In genomic region chr19:18417250-18418033, GRCh38 we compare ENCODE assay signal across 1 cellular context.
TF ChIP-seq lines count a peak whose summit lies in the region.

No MANE protein-coding gene starts in this region.

TF ChIP-seq in endothelial cell of umbilical vein, 7 proteins besides CTCF, POLR2A, EP300 and RAD21 (continued from another document):
- TF ChIP-seq JUN (IDR thresholded peaks at IDR 0.05; ENCODE audit: borderline replicate concordance, insufficient read depth, insufficient read length, low read depth) = no peak
- no peak for TF ChIP-seq GATA2 (IDR thresholded peaks at IDR 0.05; ENCODE audit: insufficient read depth, insufficient read length, low read depth, low read length)
- no peak for TF ChIP-seq EZH2 (IDR thresholded peaks at IDR 0.05; ENCODE audit: borderline replicate concordance, low read depth, low read length, severe bottlenecking)
- no peak for TF ChIP-seq MYC (IDR thresholded peaks at IDR 0.05; ENCODE audit: low read depth, low read length)
- TF ChIP-seq FOS (IDR thresholded peaks at IDR 0.05; ENCODE audit: borderline replicate concordance, insufficient read depth, low read length) = no peak
